Comparison of ENCODE assay signal across 18 cellular contexts in the genomic region with DNA sequence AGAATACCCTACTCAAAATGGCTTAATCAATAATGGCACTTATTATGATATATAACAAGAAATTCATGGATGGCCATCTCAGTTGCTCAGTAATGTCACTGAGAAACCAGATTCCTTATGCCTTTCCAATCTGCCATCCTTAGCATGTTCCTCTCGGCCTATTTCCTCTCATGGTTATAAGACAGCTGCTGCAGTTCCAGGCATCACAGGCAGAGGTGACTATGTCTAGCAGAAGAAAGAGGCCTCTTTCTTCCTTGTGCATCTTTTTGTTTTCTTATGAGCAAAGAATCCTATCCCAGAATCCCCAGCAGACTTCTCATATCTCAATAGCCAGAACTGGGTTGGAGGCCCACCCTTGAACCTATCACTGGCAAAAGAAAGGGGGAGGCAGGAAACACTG.
DNase-seq lines count a peak whose midpoint lies in the region; ATAC-seq, FAIRE-seq and TF ChIP-seq lines count a peak whose summit lies in the region.
"Had no signal": no experiment of that assay in that cellular context is flagged by ENCODE, and none has a peak within 500 bp of the region (broad histone marks: within the 10 kb centered on the region; RNA-seq: fewer than 3 reads in every experiment).

No MANE protein-coding gene starts in this region.

- H3K27ac ChIP-seq in A549 (no peak overlapping the region), PC-3 (ENCODE audit: low read length) (no peak overlapping the region), brain microvascular endothelial cell (no peak overlapping the region), foreskin keratinocyte (no peak overlapping the region)

- DNase-seq in A549 (ENCODE audit: low read depth in 1 of 2, low spot score in 1 of 2) (no peak), PC-3 (no peak), brain microvascular endothelial cell (no peak), foreskin keratinocyte (no peak), GM12891 (ENCODE audit: insufficient read length, low spot score) (no peak), NCI-H1694 treated with DMSO at 0.1 percent for 48 hours (lab: John Stamatoyannopoulos, UW) (no peak)
- DNase-seq: DMS79 treated with DMSO at 0.1 percent for 48 hours, HCEC 1CT, IMR-90, Karpas-422, NCI-H1417, NCI-H187, NCI-H2227 treated with DMSO at 0.1 percent for 48 hours, NCI-H510A, SIG-M5, T-helper 1 cell had no signal

- no peak for TF ChIP-seq RAD21 in A549 (conservative IDR thresholded peaks at IDR 0.05 in 1 of 2, IDR thresholded peaks at IDR 0.05 in 1 of 2)

- H3K27me3 ChIP-seq in PC-3 (ENCODE audit: low read length) (peaks cover 53% of the 10 kb centered on the region), brain microvascular endothelial cell (replicated peaks) (no peaks in the 10 kb centered on the region), foreskin keratinocyte (no peaks in the 10 kb centered on the region)

- TF ChIP-seq POLR2A in A549 (IDR thresholded peaks at IDR 0.05; ENCODE audit: low read length) (no peak), GM12891 (IDR thresholded peaks at IDR 0.05; ENCODE audit: low read depth, low read length) (no peak)

- H3K36me3 ChIP-seq in PC-3 (ENCODE audit: low read depth, low read length) (no peaks in the 10 kb centered on the region), brain microvascular endothelial cell (replicated peaks) (no peaks in the 10 kb centered on the region)

- no peak overlapping the region for H3K9ac ChIP-seq in PC-3 (ENCODE audit: low read length)

- WGBS in A549 (ENCODE audit: missing lambda C conversion rate), result 25% methylated on average over 1 of the region's 1 CpG

- no peak overlapping the region for H2AFZ ChIP-seq in PC-3 (ENCODE audit: low read length)

- FAIRE-seq in A549 (lab: Jason Lieb, UNC), result no peak
- FAIRE-seq in GM12891 (lab: Jason Lieb, UNC), result no peak
- FAIRE-seq: D721Med had no signal

- H3F3A ChIP-seq in PC-3 (ENCODE audit: low read length, unreplicated experiment), result no peaks in the 10 kb centered on the region

- no peak for TF ChIP-seq CTCF in A549 (IDR thresholded peaks at IDR 0.05)
- peak; percentile 19; the same call in 1 of the 2 replicates for TF ChIP-seq CTCF in PC-3 (conservative IDR thresholded peaks at IDR 0.05; ENCODE audit: low read depth, low read length)
- peak; percentile 40 for TF ChIP-seq CTCF in brain microvascular endothelial cell (IDR thresholded peaks at IDR 0.05; ENCODE audit: low read depth, low read length, missing control alignments)
- TF ChIP-seq CTCF in foreskin keratinocyte (conservative IDR thresholded peaks at IDR 0.05), result peak; percentile 23

- no peak overlapping the region for H3K4me2 ChIP-seq in A549
- H3K4me2 ChIP-seq in PC-3 (ENCODE audit: low read length), result no peak overlapping the region

- H3K9me3 ChIP-seq in A549, result no peaks in the 10 kb centered on the region
- no peaks in the 10 kb centered on the region for H3K9me3 ChIP-seq in PC-3 (ENCODE audit: low read length)

- H3K4me1 ChIP-seq in A549, result no peaks in the 10 kb centered on the region
- H3K4me1 ChIP-seq in PC-3 (ENCODE audit: insufficient read depth, low read length), result no peaks in the 10 kb centered on the region
- no peaks in the 10 kb centered on the region for H3K4me1 ChIP-seq in foreskin keratinocyte

- ATAC-seq in A549, result peak; percentile 40 to 51; a peak in 1 of 6 replicates
- ATAC-seq in PC-3, result no peak
- no peak for ATAC-seq in foreskin keratinocyte
- no peak for ATAC-seq in GM18861 (IDR thresholded peaks at IDR 0.05; ENCODE audit: unreplicated experiment)

- in situ Hi-C loops in brain microvascular endothelial cell (cut with HindIII; ENCODE audit: low pct_ligation_motif_present, low sequenced_read_pairs), result no loop called here

- TF ChIP-seq EP300 in A549 (IDR thresholded peaks at IDR 0.05), result no peak

- H3K79me2 ChIP-seq in PC-3 (ENCODE audit: low read length), result no peaks in the 10 kb centered on the region

- CTCF ChIA-PET in A549 (lab: Yijun Ruan, JAX) (interaction anchor here (0.6 kb wide), 1 partner anchor 101 kb away, joined by 4 read pairs; no protein-coding TSS in a partner anchor), PC-3 (lab: Charles Lee) (interaction anchor here (0.5 kb wide), 1 partner anchor 686 kb away, joined by 3 read pairs; no protein-coding TSS in a partner anchor)

- H4K20me1 ChIP-seq in PC-3 (ENCODE audit: low read length), result no peaks in the 10 kb centered on the region

- no TSS peak for BruUV-seq in PC-3 (replicated peaks; lab: Mats Ljungman, UMichigan)

- POLR2A ChIA-PET in A549 (lab: Yijun Ruan, JAX), result no interaction called here
- POLR2A ChIA-PET in PC-3 (lab: Charles Lee; ENCODE audit: unreplicated experiment), result no interaction called here

- no peaks in the 10 kb centered on the region for H3K9me2 ChIP-seq in PC-3 (replicated peaks; ENCODE audit: low read length)

- H3K4me3 ChIP-seq in A549 (no peak overlapping the region), PC-3 (ENCODE audit: low read length) (no peak overlapping the region), brain microvascular endothelial cell (ENCODE audit: low read depth, low read length) (no peak overlapping the region)

- intact Hi-C loops in PC-3 (cut with micrococcal nuclease), result no loop called here

TF ChIP-seq in A549, 52 proteins besides CTCF, POLR2A, EP300 and RAD21:
- TF ChIP-seq ZSCAN20 (CRISPR knock-in tag; IDR thresholded peaks at IDR 0.05) (no peak), HOXA7 (CRISPR knock-in tag; IDR thresholded peaks at IDR 0.05) (no peak), JUN (IDR thresholded peaks at IDR 0.05) (no peak), RFX5 (IDR thresholded peaks at IDR 0.05) (no peak), MYC (IDR thresholded peaks at IDR 0.05; ENCODE audit: borderline replicate concordance, low read length) (no peak)
TF ChIP-seq in A549: peak in this region for 0.

TF ChIP-seq in GM12891, 5 proteins besides CTCF, POLR2A, EP300 and RAD21:
- no peak for TF ChIP-seq SPI1 (IDR thresholded peaks at IDR 0.05; ENCODE audit: low read depth, low read length)

Comparison
In these comparisons a context has a peak if more than half of its experiments do, and no peak if none do; other contexts are left out.
1. ATAC-seq: peak in A549 (2 of 2); none in PC-3 (single experiment), foreskin keratinocyte (single experiment) and GM18861 (single experiment).